Comparison of ENCODE assay signal across 8 cellular contexts in genomic region chr21:16587671-16588379, GRCh38.
DNase-seq lines count a peak whose midpoint lies in the region; ATAC-seq and TF ChIP-seq lines count a peak whose summit lies in the region.

No MANE protein-coding gene starts in this region.

- ATAC-seq in SK-N-SH treated with all-trans-retinoic acid at 6 μM for 48 hours (peak; percentile 55), psoas muscle (peak; percentile 54 to 79 (median 65))
- no peak for ATAC-seq in naive thymus-derived CD4-positive, alpha-beta T cell
- no peak for ATAC-seq in CD4-positive, alpha-beta T cell (ENCODE audit: poor library complexity)

- peak overlapping the region; percentile 87 for H3K27ac ChIP-seq in psoas muscle
- H3K27ac ChIP-seq in naive thymus-derived CD4-positive, alpha-beta T cell (ENCODE audit: low read depth, low read length): no peak overlapping the region
- no peak overlapping the region for H3K27ac ChIP-seq in CD4-positive, alpha-beta T cell (ENCODE audit: low read depth, low read length)

- H3K36me3 Mint-ChIP-seq in glutamatergic neuron (ENCODE audit: unreplicated experiment): no peaks in the 10 kb centered on the region
- H3K36me3 Mint-ChIP-seq in naive thymus-derived CD4-positive, alpha-beta T cell: no peaks in the 10 kb centered on the region
- no peaks in the 10 kb centered on the region for H3K36me3 Mint-ChIP-seq in CD4-positive, alpha-beta T cell (ENCODE audit: low read depth)
- no peaks in the 10 kb centered on the region for H3K36me3 Mint-ChIP-seq in activated CD4-positive, alpha-beta memory T cell treated with anti-CD3 and anti-CD28 coated beads for 36 hours

- POLR2A ChIA-PET in naive thymus-derived CD4-positive, alpha-beta T cell (lab: Charles Lee): no interaction called here
- POLR2A ChIA-PET in CD4-positive, alpha-beta T cell (lab: Charles Lee): no interaction called here
- POLR2A ChIA-PET in activated CD4-positive, alpha-beta memory T cell treated with anti-CD3 and anti-CD28 coated beads for 36 hours (lab: Charles Lee): no interaction called here

- TF ChIP-seq CTCF in glutamatergic neuron (IDR thresholded peaks at IDR 0.05; ENCODE audit: partially characterized antibody, unreplicated experiment): no peak
- no peak for TF ChIP-seq CTCF in psoas muscle (IDR thresholded peaks at IDR 0.05)
- no peak for TF ChIP-seq CTCF in CD4-positive, alpha-beta T cell (IDR thresholded peaks at IDR 0.05)

- H3K9me3 ChIP-seq in psoas muscle: no peaks in the 10 kb centered on the region
- H3K9me3 ChIP-seq in naive thymus-derived CD4-positive, alpha-beta T cell (ENCODE audit: control insufficient read depth in 2 of 3, low read length in 3 of 3): no peaks in the 10 kb centered on the region
- no peaks in the 10 kb centered on the region for H3K9me3 ChIP-seq in CD4-positive, alpha-beta T cell (ENCODE audit: control insufficient read depth, low read length)

- DNase-seq in EL: peak; percentile 68
- DNase-seq in glutamatergic neuron: peak; percentile 22
- DNase-seq in psoas muscle: no peak
- no peak for DNase-seq in naive thymus-derived CD4-positive, alpha-beta T cell
- DNase-seq in NCI-H1048 (lab: John Stamatoyannopoulos, UW): no peak
- no peak for DNase-seq in CD4-positive, alpha-beta T cell
- no peak for DNase-seq in activated CD4-positive, alpha-beta memory T cell treated with anti-CD3 and anti-CD28 coated beads for 36 hours

- peaks cover 19% of the 10 kb centered on the region for H3K4me1 Mint-ChIP-seq in glutamatergic neuron (ENCODE audit: low read depth, unreplicated experiment)
- no peaks in the 10 kb centered on the region for H3K4me1 Mint-ChIP-seq in naive thymus-derived CD4-positive, alpha-beta T cell
- no peaks in the 10 kb centered on the region for H3K4me1 Mint-ChIP-seq in CD4-positive, alpha-beta T cell (ENCODE audit: low read depth)
- no peaks in the 10 kb centered on the region for H3K4me1 Mint-ChIP-seq in activated CD4-positive, alpha-beta memory T cell treated with anti-CD3 and anti-CD28 coated beads for 36 hours (ENCODE audit: low read depth)

- no peak overlapping the region for H3K27ac Mint-ChIP-seq in glutamatergic neuron (ENCODE audit: unreplicated experiment)
- H3K27ac Mint-ChIP-seq in naive thymus-derived CD4-positive, alpha-beta T cell: no peak overlapping the region
- H3K27ac Mint-ChIP-seq in CD4-positive, alpha-beta T cell: no peak overlapping the region
- H3K27ac Mint-ChIP-seq in activated CD4-positive, alpha-beta memory T cell treated with anti-CD3 and anti-CD28 coated beads for 36 hours: no peak overlapping the region

- 22 to 30% (median 25%) methylated on average over 7 of the region's 7 CpGs for WGBS in psoas muscle, 3 donors

- H3K27me3 ChIP-seq in psoas muscle (ENCODE audit: insufficient read depth in 3 of 3, low read length in 2 of 3): no peaks in the 10 kb centered on the region
- H3K27me3 ChIP-seq in naive thymus-derived CD4-positive, alpha-beta T cell (ENCODE audit: control insufficient read depth in 2 of 2, insufficient read depth in 2 of 2, low read length in 2 of 2): no peaks in the 10 kb centered on the region
- no peaks in the 10 kb centered on the region for H3K27me3 ChIP-seq in CD4-positive, alpha-beta T cell (ENCODE audit: control insufficient read depth, insufficient read depth, low read length)

- peaks cover 19% of the 10 kb centered on the region for H3K4me1 ChIP-seq in psoas muscle
- H3K4me1 ChIP-seq in naive thymus-derived CD4-positive, alpha-beta T cell (ENCODE audit: control insufficient read depth in 2 of 2, insufficient read depth in 2 of 2, low read length in 2 of 2): no peaks in the 10 kb centered on the region

- CTCF ChIA-PET in naive thymus-derived CD4-positive, alpha-beta T cell (lab: Charles Lee): no interaction called here
- CTCF ChIA-PET in CD4-positive, alpha-beta T cell (lab: Charles Lee): no interaction called here
- CTCF ChIA-PET in activated CD4-positive, alpha-beta memory T cell treated with anti-CD3 and anti-CD28 coated beads for 36 hours (lab: Charles Lee): no interaction called here

- no peak overlapping the region for H3K4me3 Mint-ChIP-seq in glutamatergic neuron (ENCODE audit: unreplicated experiment)
- H3K4me3 Mint-ChIP-seq in naive thymus-derived CD4-positive, alpha-beta T cell: no peak overlapping the region
- no peak overlapping the region for H3K4me3 Mint-ChIP-seq in CD4-positive, alpha-beta T cell
- H3K4me3 Mint-ChIP-seq in activated CD4-positive, alpha-beta memory T cell treated with anti-CD3 and anti-CD28 coated beads for 36 hours: no peak overlapping the region

- H3K9me3 Mint-ChIP-seq in glutamatergic neuron (ENCODE audit: unreplicated experiment): no peaks in the 10 kb centered on the region
- peaks cover 0 to 6% (median 0%) of the 10 kb centered on the region in 11 donors for H3K9me3 Mint-ChIP-seq in naive thymus-derived CD4-positive, alpha-beta T cell
- H3K9me3 Mint-ChIP-seq in CD4-positive, alpha-beta T cell: no peaks in the 10 kb centered on the region
- H3K9me3 Mint-ChIP-seq in activated CD4-positive, alpha-beta memory T cell treated with anti-CD3 and anti-CD28 coated beads for 36 hours: no peaks in the 10 kb centered on the region

- intact Hi-C loops in psoas muscle (cut with DNase I): loop anchor here in 1 of 2 donors (5.0 kb wide), 1 partner anchor 56 kb away; no protein-coding TSS in a partner anchor
- intact Hi-C loops in naive thymus-derived CD4-positive, alpha-beta T cell (cut with micrococcal nuclease): no loop called here
- intact Hi-C loops in CD4-positive, alpha-beta T cell (cut with DNase I, micrococcal nuclease): no loop called here
- intact Hi-C loops in activated CD4-positive, alpha-beta memory T cell treated with anti-CD3 and anti-CD28 coated beads for 36 hours (cut with micrococcal nuclease): no loop called here

- H3K36me3 ChIP-seq in psoas muscle (ENCODE audit: insufficient read depth in 1 of 2, low read depth in 1 of 2): no peaks in the 10 kb centered on the region
- H3K36me3 ChIP-seq in naive thymus-derived CD4-positive, alpha-beta T cell (ENCODE audit: control insufficient read depth in 2 of 3, insufficient read depth in 3 of 3, low read length in 3 of 3): no peaks in the 10 kb centered on the region

- H3K27me3 Mint-ChIP-seq in glutamatergic neuron (ENCODE audit: unreplicated experiment): no peaks in the 10 kb centered on the region
- H3K27me3 Mint-ChIP-seq in naive thymus-derived CD4-positive, alpha-beta T cell: no peaks in the 10 kb centered on the region
- H3K27me3 Mint-ChIP-seq in CD4-positive, alpha-beta T cell: no peaks in the 10 kb centered on the region
- no peaks in the 10 kb centered on the region for H3K27me3 Mint-ChIP-seq in activated CD4-positive, alpha-beta memory T cell treated with anti-CD3 and anti-CD28 coated beads for 36 hours

- H3K4me3 ChIP-seq in psoas muscle: peak overlapping the region; percentile 64
- H3K4me3 ChIP-seq in naive thymus-derived CD4-positive, alpha-beta T cell (ENCODE audit: low read length): no peak overlapping the region

TF ChIP-seq in SK-N-SH treated with all-trans-retinoic acid at 6 μM for 48 hours, 23 proteins besides CTCF, POLR2A, EP300 and RAD21:
- peak; percentile 25; the same call in 1 of the 2 replicates for TF ChIP-seq ISL1 (CRISPR knock-in tag; IDR thresholded peaks at IDR 0.05)
- TF ChIP-seq SNAI2 (CRISPR knock-in tag; IDR thresholded peaks at IDR 0.05): no peak
- TF ChIP-seq, protein P1, sequence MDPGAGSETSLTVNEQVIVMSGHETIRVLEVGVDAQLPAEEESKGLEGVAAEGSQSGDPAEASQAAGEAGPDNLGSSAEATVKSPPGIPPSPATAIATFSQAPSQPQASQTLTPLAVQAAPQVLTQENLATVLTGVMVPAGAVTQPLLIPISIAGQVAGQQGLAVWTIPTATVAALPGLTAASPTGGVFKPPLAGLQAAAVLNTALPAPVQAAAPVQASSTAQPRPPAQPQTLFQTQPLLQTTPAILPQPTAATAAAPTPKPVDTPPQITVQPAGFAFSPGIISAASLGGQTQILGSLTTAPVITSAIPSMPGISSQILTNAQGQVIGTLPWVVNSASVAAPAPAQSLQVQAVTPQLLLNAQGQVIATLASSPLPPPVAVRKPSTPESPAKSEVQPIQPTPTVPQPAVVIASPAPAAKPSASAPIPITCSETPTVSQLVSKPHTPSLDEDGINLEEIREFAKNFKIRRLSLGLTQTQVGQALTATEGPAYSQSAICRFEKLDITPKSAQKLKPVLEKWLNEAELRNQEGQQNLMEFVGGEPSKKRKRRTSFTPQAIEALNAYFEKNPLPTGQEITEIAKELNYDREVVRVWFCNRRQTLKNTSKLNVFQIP (CRISPR knock-in tag; IDR thresholded peaks at IDR 0.05; ENCODE audit: borderline replicate concordance, low read depth): no peak
- TF ChIP-seq GLIS3 (CRISPR knock-in tag; IDR thresholded peaks at IDR 0.05): no peak

Comparison
In these comparisons a context has a peak if more than half of its experiments do, and no peak if none do; other contexts are left out.
1. DNase-seq: peak in EL (single experiment) and glutamatergic neuron (single experiment); none in psoas muscle (0 of 2), naive thymus-derived CD4-positive, alpha-beta T cell (0 of 9), NCI-H1048 (single experiment), CD4-positive, alpha-beta T cell (0 of 10) and activated CD4-positive, alpha-beta memory T cell treated with anti-CD3 and anti-CD28 coated beads for 36 hours (single experiment).
2. ATAC-seq: peak in SK-N-SH treated with all-trans-retinoic acid at 6 μM for 48 hours (single experiment) and psoas muscle (4 of 4); none in naive thymus-derived CD4-positive, alpha-beta T cell (single experiment) and CD4-positive, alpha-beta T cell (single experiment).